ENCODE assay signal across 16 cellular contexts in genomic region chr7:139572071-139572470, GRCh38. TPM values are rescaled to one million over a fixed set of nuclear protein-coding genes. Genes with fewer than 3 reads are reported as not detected.
DNase-seq lines count a peak whose midpoint lies in the region; ATAC-seq and TF ChIP-seq lines count a peak whose summit lies in the region.
"Had no signal": no experiment of that assay in that cellular context is flagged by ENCODE, and none has a peak within 500 bp of the region (broad histone marks: within the 10 kb centered on the region; RNA-seq: fewer than 3 reads in every experiment).

No MANE protein-coding gene starts in this region.

- no peak for TF ChIP-seq POLR2A in stomach (IDR thresholded peaks at IDR 0.05)

- H3K36me3 Mint-ChIP-seq in natural killer cell treated with Interleukin-12 subunit alpha and Interleukin-12 subunit beta and Interleukin-15 and Interleukin-18, amount 100 ng/mL, for 72 hours: peaks cover 8% of the 10 kb centered on the region
- no peaks in the 10 kb centered on the region for H3K36me3 Mint-ChIP-seq in natural killer cell

- H3K36me3 ChIP-seq in stomach: peaks cover 45 to 98% (median 93%) of the 10 kb centered on the region in 4 donors
- H3K36me3 ChIP-seq: BE2C had no signal

- intact Hi-C loops in natural killer cell (cut with micrococcal nuclease): no loop called here
- intact Hi-C loops in stomach (cut with DNase I; ENCODE audit: low total_unique reads): no loop called here

- no peaks in the 10 kb centered on the region for H3K27me3 Mint-ChIP-seq in natural killer cell treated with Interleukin-12 subunit alpha and Interleukin-12 subunit beta and Interleukin-15 and Interleukin-18, amount 100 ng/mL, for 72 hours
- H3K27me3 Mint-ChIP-seq in natural killer cell (ENCODE audit: low read depth in 2 of 2): no peaks in the 10 kb centered on the region
- H3K27me3 Mint-ChIP-seq: CD4-positive, alpha-beta memory T cell had no signal

- no peaks in the 10 kb centered on the region for H3K9me3 ChIP-seq in stomach
- H3K9me3 ChIP-seq: A549, BE2C had no signal

- no peak for TF ChIP-seq CTCF in natural killer cell (IDR thresholded peaks at IDR 0.05)
- TF ChIP-seq CTCF in coronary artery (IDR thresholded peaks at IDR 0.05): no peak
- TF ChIP-seq CTCF in stomach (IDR thresholded peaks at IDR 0.05): no peak

- no peak overlapping the region for H3K27ac Mint-ChIP-seq in natural killer cell treated with Interleukin-12 subunit alpha and Interleukin-12 subunit beta and Interleukin-15 and Interleukin-18, amount 100 ng/mL, for 72 hours
- no peak overlapping the region for H3K27ac Mint-ChIP-seq in natural killer cell
- H3K27ac Mint-ChIP-seq: CD4-positive, alpha-beta memory T cell; GM23338 had no signal

- ATAC-seq in natural killer cell treated with Interleukin-12 subunit alpha and Interleukin-12 subunit beta and Interleukin-15 and Interleukin-18, amount 100 ng/mL, for 72 hours: no peak
- ATAC-seq in natural killer cell: no peak
- ATAC-seq: A549 had no signal

- peaks cover 8 to 22% of the 10 kb centered on the region in 2 donors for H3K4me1 Mint-ChIP-seq in natural killer cell treated with Interleukin-12 subunit alpha and Interleukin-12 subunit beta and Interleukin-15 and Interleukin-18, amount 100 ng/mL, for 72 hours (ENCODE audit: low read depth in 2 of 2)
- H3K4me1 Mint-ChIP-seq in natural killer cell: peaks cover 0 to 4% of the 10 kb centered on the region in 2 donors

- H3K4me3 ChIP-seq in coronary artery (no peak overlapping the region), stomach (no peak overlapping the region)
- H3K4me3 ChIP-seq: A549, GM23338 had no signal

- no peak overlapping the region for H3K27ac ChIP-seq in coronary artery
- H3K27ac ChIP-seq in stomach: no peak overlapping the region
- H3K27ac ChIP-seq: A549, C4-2B had no signal

- no peaks in the 10 kb centered on the region for H3K4me1 ChIP-seq in stomach
- H3K4me1 ChIP-seq: A549, BE2C had no signal

- H3K27me3 ChIP-seq in stomach: no peaks in the 10 kb centered on the region
- H3K27me3 ChIP-seq: BE2C had no signal

- 94 to 97% (median 96%) methylated on average over 15 of the region's 15 CpGs for WGBS in stomach, 5 donors

- no peak overlapping the region for H3K4me3 Mint-ChIP-seq in natural killer cell treated with Interleukin-12 subunit alpha and Interleukin-12 subunit beta and Interleukin-15 and Interleukin-18, amount 100 ng/mL, for 72 hours
- H3K4me3 Mint-ChIP-seq in natural killer cell: no peak overlapping the region
- H3K4me3 Mint-ChIP-seq: CD4-positive, alpha-beta memory T cell; GM23338; H9 had no signal

- DNase-seq in natural killer cell treated with Interleukin-12 subunit alpha and Interleukin-12 subunit beta and Interleukin-15 and Interleukin-18, amount 100 ng/mL, for 72 hours (ENCODE audit: low spot score): peak; percentile 49
- DNase-seq in natural killer cell (no peak), coronary artery (ENCODE audit: low spot score) (peak; percentile 43), stomach (peak; percentile 7), NCI-H226 (no peak), RPMI8226 (no peak)
- DNase-seq: BE2C; CD4-positive, alpha-beta memory T cell; DND-41; GDM1; H9 had no signal

- H3K9me3 Mint-ChIP-seq in natural killer cell treated with Interleukin-12 subunit alpha and Interleukin-12 subunit beta and Interleukin-15 and Interleukin-18, amount 100 ng/mL, for 72 hours: no peaks in the 10 kb centered on the region
- H3K9me3 Mint-ChIP-seq in natural killer cell: no peaks in the 10 kb centered on the region
- H3K9me3 Mint-ChIP-seq: GM23338, H9 had no signal

- TF ChIP-seq EP300 in stomach (IDR thresholded peaks at IDR 0.05): no peak

RNA-seq across cellular contexts. Expression of gene CLEC2L, which starts 48.6 kb away (rescaled TPM):
- total RNA-seq in natural killer cell treated with Interleukin-12 subunit alpha and Interleukin-12 subunit beta and Interleukin-15 and Interleukin-18, amount 100 ng/mL, for 72 hours: not detected
- total RNA-seq in natural killer cell (under 1 TPM in 1 of 3 donors, not detected in 2; 0.71 TPM), stomach (not detected)
- polyA plus RNA-seq in stomach: under 1 TPM in 1 of 3 donors, not detected in 2; 0.61 TPM
- total RNA-seq: CD4-positive, alpha-beta memory T cell; GM23338; HT-29 had no signal
- polyA plus RNA-seq: AG04450; CD4-positive, alpha-beta memory T cell; GM23338 had no signal

Comparison
In these comparisons a context has a peak if more than half of its experiments do, and no peak if none do; other contexts are left out.
1. DNase-seq: peak in natural killer cell treated with Interleukin-12 subunit alpha and Interleukin-12 subunit beta and Interleukin-15 and Interleukin-18, amount 100 ng/mL, for 72 hours (single experiment), coronary artery (single experiment) and stomach (single experiment); none in natural killer cell (single experiment), NCI-H226 (single experiment) and RPMI8226 (single experiment).